Comparison of ENCODE assay signal across 1 cellular context in the genomic region with DNA sequence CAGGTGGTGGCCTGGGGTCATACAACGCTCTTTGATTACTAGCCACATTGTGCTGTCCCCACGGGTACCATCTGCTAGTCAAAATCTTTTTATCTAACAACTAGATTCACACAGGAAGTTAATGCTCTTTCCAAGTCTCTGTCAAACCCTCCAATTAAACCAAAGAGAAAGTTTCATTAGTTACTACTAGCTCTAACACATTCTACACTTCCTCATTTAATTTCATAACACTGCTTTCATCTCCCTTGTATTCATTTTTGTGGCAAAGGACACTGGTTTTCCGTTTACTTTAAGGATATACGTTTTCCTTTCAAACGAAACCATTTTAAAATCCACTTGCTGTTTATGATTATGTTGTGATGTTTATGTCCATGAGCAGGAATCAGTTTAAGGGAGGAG.
TF ChIP-seq lines count a peak whose summit lies in the region.

No MANE protein-coding gene starts in this region.

TF ChIP-seq in SK-N-SH, 30 proteins besides CTCF, POLR2A, EP300 and RAD21:
- TF ChIP-seq GABPA (IDR thresholded peaks at IDR 0.05; ENCODE audit: low read depth) = no peak
- TF ChIP-seq RCOR1 (IDR thresholded peaks at IDR 0.05; ENCODE audit: low read length) = no peak
- TF ChIP-seq RXRA (IDR thresholded peaks at IDR 0.05; ENCODE audit: borderline replicate concordance, low read depth) = no peak
- TF ChIP-seq GATA2 (CRISPR knock-in tag; IDR thresholded peaks at IDR 0.05) = no peak
- no peak for TF ChIP-seq JUND (IDR thresholded peaks at IDR 0.05)
- TF ChIP-seq SIN3A (IDR thresholded peaks at IDR 0.05; ENCODE audit: borderline replicate concordance, low read depth, low read length) = no peak
